19 cellular contexts compared by ENCODE assay signal in genomic region chr22:25840162-25840561, GRCh38.
A peak's percentile ranks its signal among the peaks of the same experiment; 100 is the strongest.
DNase-seq lines count a peak whose midpoint lies in the region; ATAC-seq and TF ChIP-seq lines count a peak whose summit lies in the region.
"Had no signal": no experiment of that assay in that cellular context is flagged by ENCODE, and none has a peak within 500 bp of the region (broad histone marks: within the 10 kb centered on the region; RNA-seq: fewer than 3 reads in every experiment).

No MANE protein-coding gene starts in this region.

- H3K4me1 ChIP-seq in BLaER1 treated with 17β-estradiol and CSF1 and Interleukin-3, amounts not matched to agents 10 nM and 100 nM = peaks cover 0 to 17% (median 11%) of the 10 kb centered on the region in 10 experiments; a peak in 10 of 20 replicates
- no peaks in the 10 kb centered on the region for H3K4me1 ChIP-seq in upper lobe of left lung
- H3K4me1 ChIP-seq: Peyer's patch had no signal

- H3K9me3 Mint-ChIP-seq in glutamatergic neuron (ENCODE audit: unreplicated experiment) (peaks cover 7% of the 10 kb centered on the region), osteocyte (ENCODE audit: unreplicated experiment) (no peaks in the 10 kb centered on the region)

- no peak overlapping the region for H3K9ac ChIP-seq in BLaER1 treated with 17β-estradiol and CSF1 and Interleukin-3, amounts not matched to agents 10 nM and 100 nM

- H3K4me2 ChIP-seq in BLaER1 treated with 17β-estradiol and CSF1 and Interleukin-3, amounts not matched to agents 10 nM and 100 nM = peak overlapping the region in 6 of 11 experiments; percentile 0 to 38 (median 16); a peak in 6 of 22 replicates

- no peak overlapping the region for H3K27ac ChIP-seq in BLaER1 treated with 17β-estradiol and CSF1 and Interleukin-3, amounts not matched to agents 10 nM and 100 nM
- H3K27ac ChIP-seq in upper lobe of left lung = no peak overlapping the region
- H3K27ac ChIP-seq: HL-60, Peyer's patch had no signal

- peak; percentile 56 for DNase-seq in NCI-H2171 (lab: John Stamatoyannopoulos, UW)
- no peak for DNase-seq in glutamatergic neuron
- peak; percentile 70 for DNase-seq in osteocyte (ENCODE audit: extremely low spot score, unreplicated experiment)
- no peak for DNase-seq in upper lobe of left lung
- DNase-seq in activated CD8-positive, alpha-beta memory T cell treated with anti-CD3 and anti-CD28 coated beads for 24 hours = no peak
- no peak for DNase-seq in NCI-H2196 treated with DMSO at 0.1 percent for 48 hours (lab: John Stamatoyannopoulos, UW; ENCODE audit: unreplicated experiment)
- DNase-seq: AML-193; CD4-positive, alpha-beta memory T cell; DMS79 treated with DMSO at 0.1 percent for 48 hours; GF-D8; GOT3; NCI-H1092; NCI-H446; NCI-H748 treated with DMSO at 0.1 percent for 48 hours; Peyer's patch; SIG-M5 had no signal

- H3K27me3 ChIP-seq in BLaER1 treated with 17β-estradiol and CSF1 and Interleukin-3, amounts not matched to agents 10 nM and 100 nM = no peaks in the 10 kb centered on the region
- no peaks in the 10 kb centered on the region for H3K27me3 ChIP-seq in upper lobe of left lung
- H3K27me3 ChIP-seq: Peyer's patch had no signal

- no peak for TF ChIP-seq POLR2A in upper lobe of left lung (IDR thresholded peaks at IDR 0.05)

- WGBS in upper lobe of left lung, 2 donors = 66 to 69% methylated on average over 5 of the region's 5 CpGs

- TF ChIP-seq EP300 in upper lobe of left lung (IDR thresholded peaks at IDR 0.05) = no peak

- no peak for TF ChIP-seq CTCF in glutamatergic neuron (IDR thresholded peaks at IDR 0.05; ENCODE audit: partially characterized antibody, unreplicated experiment)
- TF ChIP-seq CTCF in osteocyte (IDR thresholded peaks at IDR 0.05) = no peak
- TF ChIP-seq CTCF in upper lobe of left lung (IDR thresholded peaks at IDR 0.05) = no peak

- H3K4me3 Mint-ChIP-seq in glutamatergic neuron (ENCODE audit: unreplicated experiment) (peak overlapping the region; percentile 37), osteocyte (ENCODE audit: unreplicated experiment) (no peak overlapping the region)
- H3K4me3 Mint-ChIP-seq: CD4-positive, alpha-beta memory T cell had no signal

- H3K27me3 Mint-ChIP-seq in glutamatergic neuron (ENCODE audit: unreplicated experiment) (peaks cover 5% of the 10 kb centered on the region), osteocyte (ENCODE audit: unreplicated experiment) (peaks cover 5% of the 10 kb centered on the region)

- H3K36me3 Mint-ChIP-seq in glutamatergic neuron (ENCODE audit: unreplicated experiment) (no peaks in the 10 kb centered on the region), osteocyte (ENCODE audit: unreplicated experiment) (no peaks in the 10 kb centered on the region)
- H3K36me3 Mint-ChIP-seq: CD4-positive, alpha-beta memory T cell had no signal

- no peak overlapping the region for H3K4me3 ChIP-seq in BLaER1 treated with 17β-estradiol and CSF1 and Interleukin-3, amounts not matched to agents 10 nM and 100 nM
- H3K4me3 ChIP-seq in upper lobe of left lung = no peak overlapping the region
- H3K4me3 ChIP-seq: K562, Peyer's patch had no signal

- H3K9me3 ChIP-seq in BLaER1 treated with 17β-estradiol and CSF1 and Interleukin-3, amounts not matched to agents 10 nM and 100 nM (replicated peaks in 1 of 11) = no peaks in the 10 kb centered on the region
- no peaks in the 10 kb centered on the region for H3K9me3 ChIP-seq in upper lobe of left lung
- H3K9me3 ChIP-seq: Peyer's patch had no signal

- H3K4me1 Mint-ChIP-seq in glutamatergic neuron (ENCODE audit: low read depth, unreplicated experiment) = peaks cover 8% of the 10 kb centered on the region
- H3K4me1 Mint-ChIP-seq in osteocyte (ENCODE audit: unreplicated experiment) = no peaks in the 10 kb centered on the region
- H3K4me1 Mint-ChIP-seq: CD4-positive, alpha-beta memory T cell had no signal

- H4K20me1 ChIP-seq in BLaER1 treated with 17β-estradiol and CSF1 and Interleukin-3, amounts not matched to agents 10 nM and 100 nM = peaks cover 0 to 6% (median 0%) of the 10 kb centered on the region in 11 experiments; a peak in 2 of 22 replicates

- no peaks in the 10 kb centered on the region for H3K36me3 ChIP-seq in BLaER1 treated with 17β-estradiol and CSF1 and Interleukin-3, amounts not matched to agents 10 nM and 100 nM
- no peaks in the 10 kb centered on the region for H3K36me3 ChIP-seq in upper lobe of left lung
- H3K36me3 ChIP-seq: Peyer's patch had no signal

- H3K27ac Mint-ChIP-seq in glutamatergic neuron (ENCODE audit: unreplicated experiment) (peak overlapping the region; percentile 21), osteocyte (ENCODE audit: unreplicated experiment) (no peak overlapping the region)
- H3K27ac Mint-ChIP-seq: CD4-positive, alpha-beta memory T cell had no signal

- ATAC-seq in upper lobe of left lung (ENCODE audit: low FRiP score in 2 of 2) = no peak
- ATAC-seq: K562 had no signal

Comparison
In these comparisons a context has a peak if more than half of its experiments do, and no peak if none do; other contexts are left out.
1. DNase-seq: peak in NCI-H2171 (single experiment) and osteocyte (single experiment); none in glutamatergic neuron (single experiment), upper lobe of left lung (0 of 2), activated CD8-positive, alpha-beta memory T cell treated with anti-CD3 and anti-CD28 coated beads for 24 hours (single experiment) and NCI-H2196 treated with DMSO at 0.1 percent for 48 hours (single experiment).